Comparison of ENCODE assay signal across 9 cellular contexts in genomic region chr6:158939255-158940170, GRCh38.
A peak's percentile ranks its signal among the peaks of the same experiment; 100 is the strongest.
DNase-seq lines count a peak whose midpoint lies in the region; ATAC-seq lines count a peak whose summit lies in the region.
"Had no signal": no experiment of that assay in that cellular context is flagged by ENCODE, and none has a peak within 500 bp of the region (broad histone marks: within the 10 kb centered on the region; RNA-seq: fewer than 3 reads in every experiment).

No MANE protein-coding gene starts in this region.

- intact Hi-C loops in naive thymus-derived CD4-positive, alpha-beta T cell (cut with micrococcal nuclease): no loop called here

- H3K36me3 ChIP-seq in duodenal mucosa (ENCODE audit: control insufficient read depth in 1 of 2, insufficient read depth in 2 of 2, low read length in 2 of 2): no peaks in the 10 kb centered on the region
- no peaks in the 10 kb centered on the region for H3K36me3 ChIP-seq in naive thymus-derived CD4-positive, alpha-beta T cell (ENCODE audit: control insufficient read depth in 2 of 3, insufficient read depth in 3 of 3, low read length in 3 of 3)
- H3K36me3 ChIP-seq: MG63 had no signal

- peak; percentile 53 for ATAC-seq in naive thymus-derived CD4-positive, alpha-beta T cell
- ATAC-seq in GM21367 (IDR thresholded peaks at IDR 0.05; ENCODE audit: unreplicated experiment) (no peak), GM19455 (IDR thresholded peaks at IDR 0.05; ENCODE audit: unreplicated experiment) (no peak), HG02571 (IDR thresholded peaks at IDR 0.05; ENCODE audit: unreplicated experiment) (no peak)

- peak overlapping the region; percentile 64 to 68 for H3K4me3 ChIP-seq in duodenal mucosa (ENCODE audit: low read depth in 1 of 2, low read length in 2 of 2)
- peak overlapping the region; percentile 39 for H3K4me3 ChIP-seq in naive thymus-derived CD4-positive, alpha-beta T cell (ENCODE audit: low read length)
- H3K4me3 ChIP-seq: MG63 had no signal

- H3K9me3 Mint-ChIP-seq in naive thymus-derived CD4-positive, alpha-beta T cell: peaks cover 0 to 15% (median 7%) of the 10 kb centered on the region in 11 donors

- peaks cover 0 to 39% (median 7%) of the 10 kb centered on the region in 5 donors for H3K27me3 Mint-ChIP-seq in naive thymus-derived CD4-positive, alpha-beta T cell

- H3K27ac ChIP-seq in duodenal mucosa (ENCODE audit: low read depth, low read length): no peak overlapping the region
- H3K27ac ChIP-seq in naive thymus-derived CD4-positive, alpha-beta T cell (ENCODE audit: low read depth, low read length): no peak overlapping the region

- peak overlapping the region; percentile 73 to 88 (median 81) for H3K4me3 Mint-ChIP-seq in naive thymus-derived CD4-positive, alpha-beta T cell

- peaks cover 0 to 8% (median 4%) of the 10 kb centered on the region in 5 donors for H3K36me3 Mint-ChIP-seq in naive thymus-derived CD4-positive, alpha-beta T cell

- H3K27me3 ChIP-seq in duodenal mucosa (ENCODE audit: control insufficient read depth in 1 of 2, insufficient read depth in 2 of 2, low read length in 2 of 2): no peaks in the 10 kb centered on the region
- H3K27me3 ChIP-seq in naive thymus-derived CD4-positive, alpha-beta T cell (ENCODE audit: control insufficient read depth in 2 of 2, insufficient read depth in 2 of 2, low read length in 2 of 2): no peaks in the 10 kb centered on the region
- H3K27me3 ChIP-seq: MG63 had no signal

- CTCF ChIA-PET in naive thymus-derived CD4-positive, alpha-beta T cell (lab: Charles Lee): interaction anchor here (0.6 to 1.2 kb wide), 2 partner anchors 34 to 237 kb away, joined by 3 to 4 read pairs; no protein-coding TSS in a partner anchor

- H3K27ac Mint-ChIP-seq in naive thymus-derived CD4-positive, alpha-beta T cell: peak overlapping the region in 6 of 9 donors; percentile 16 to 96 (median 56)

- POLR2A ChIA-PET in naive thymus-derived CD4-positive, alpha-beta T cell (lab: Charles Lee): interaction anchor here (0.6 to 1.4 kb wide), 2 partner anchors 70 to 168 kb away, joined by 4 to 6 read pairs; no protein-coding TSS in a partner anchor

- peaks cover 3 to 7% of the 10 kb centered on the region in 2 donors for H3K4me1 ChIP-seq in duodenal mucosa (ENCODE audit: control insufficient read depth in 1 of 2, insufficient read depth in 2 of 2, low read length in 2 of 2)
- peaks cover 0 to 4% of the 10 kb centered on the region in 2 donors for H3K4me1 ChIP-seq in naive thymus-derived CD4-positive, alpha-beta T cell (ENCODE audit: control insufficient read depth in 2 of 2, insufficient read depth in 2 of 2, low read length in 2 of 2)

- H3K9ac ChIP-seq in duodenal mucosa (ENCODE audit: low read depth in 1 of 2, low read length in 2 of 2): peak overlapping the region; percentile 24 to 30

- H3K4me1 Mint-ChIP-seq in naive thymus-derived CD4-positive, alpha-beta T cell: peaks cover 10 to 18% (median 15%) of the 10 kb centered on the region in 7 donors

- H3K9me3 ChIP-seq in duodenal mucosa (ENCODE audit: control insufficient read depth in 1 of 2, low read length in 2 of 2): no peaks in the 10 kb centered on the region
- H3K9me3 ChIP-seq in naive thymus-derived CD4-positive, alpha-beta T cell (ENCODE audit: control insufficient read depth in 2 of 3, low read length in 3 of 3): no peaks in the 10 kb centered on the region

- DNase-seq in CD1c-positive myeloid dendritic cell (ENCODE audit: extremely low spot score) (peak; percentile 58), HT-29 (ENCODE audit: low spot score) (peak; percentile 64), GM19238 (ENCODE audit: insufficient read length, low spot score) (no peak)
- peak in 4 of 9 donors; percentile 5 to 16 (median 8) for DNase-seq in naive thymus-derived CD4-positive, alpha-beta T cell
- DNase-seq: MG63 had no signal
